In genomic region chr5:88688242-88688959, GRCh38 we compare ENCODE assay signal across 19 cellular contexts.
DNase-seq lines count a peak whose midpoint lies in the region; ATAC-seq and TF ChIP-seq lines count a peak whose summit lies in the region.
"Had no signal": no experiment of that assay in that cellular context is flagged by ENCODE, and none has a peak within 500 bp of the region (broad histone marks: within the 10 kb centered on the region; RNA-seq: fewer than 3 reads in every experiment).

No MANE protein-coding gene starts in this region.

- no peak overlapping the region for H2BK5ac ChIP-seq in mesendoderm (ENCODE audit: low read length)

- no peak overlapping the region for H2AK5ac ChIP-seq in mesendoderm (ENCODE audit: low read length)

- no peaks in the 10 kb centered on the region for H3K79me1 ChIP-seq in mesendoderm (ENCODE audit: low read length)

- H3K9me3 Mint-ChIP-seq in endothelial cell (ENCODE audit: unreplicated experiment): no peaks in the 10 kb centered on the region

- no peaks in the 10 kb centered on the region for H3K9me3 ChIP-seq in HUES6 (ENCODE audit: control insufficient read depth, insufficient read depth, low read depth, low read length)
- no peaks in the 10 kb centered on the region for H3K9me3 ChIP-seq in iPS-20b (ENCODE audit: insufficient read depth, low read depth, low read length)

- peaks cover 61% of the 10 kb centered on the region for H3K27me3 Mint-ChIP-seq in endothelial cell (ENCODE audit: unreplicated experiment)

- no peak overlapping the region for H2BK120ac ChIP-seq in mesendoderm (ENCODE audit: low read depth, low read length)

- no peak overlapping the region for H3K4me2 ChIP-seq in mesendoderm (ENCODE audit: low read length)

- no peak overlapping the region for H3K27ac Mint-ChIP-seq in endothelial cell (ENCODE audit: unreplicated experiment)
- H3K27ac Mint-ChIP-seq: B cell; CD4-positive, alpha-beta T cell had no signal

- H3K36me3 ChIP-seq in HUES6 (ENCODE audit: control insufficient read depth, insufficient read depth, low read length): no peaks in the 10 kb centered on the region
- H3K36me3 ChIP-seq in iPS-20b (ENCODE audit: insufficient read depth, low read depth, low read length): no peaks in the 10 kb centered on the region
- H3K36me3 ChIP-seq in mesendoderm (ENCODE audit: control insufficient read depth, insufficient read depth, low read length): no peaks in the 10 kb centered on the region
- H3K36me3 ChIP-seq: Peyer's patch had no signal

- DNase-seq in astrocyte of the hippocampus (ENCODE audit: low read depth, low spot score): peak; percentile 40
- DNase-seq in pons (ENCODE audit: low spot score): peak; percentile 19
- DNase-seq in endothelial cell (ENCODE audit: low spot score): no peak
- no peak for DNase-seq in mesendoderm
- DNase-seq: ACHN; Calu3; CD4-positive, alpha-beta T cell; GDM1; Karpas-422; NCI-H1105 treated with DMSO at 0.1 percent for 48 hours; NCI-H187 treated with DMSO at 0.1 percent for 48 hours; NCI-H446 treated with DMSO at 0.1 percent for 48 hours; Peyer's patch; SHP77 had no signal

- no peak overlapping the region for H3K56ac ChIP-seq in mesendoderm (ENCODE audit: low read length)

- ATAC-seq in activated CD4-positive, CD25-positive, alpha-beta regulatory T cell treated with anti-CD3 and anti-CD28 coated beads, Interleukin-2, amount 50 U/mL, for 24 hours: no peak
- no peak for ATAC-seq in HG03159 (IDR thresholded peaks at IDR 0.05; ENCODE audit: unreplicated experiment)

- H2BK15ac ChIP-seq in mesendoderm (replicated peaks; ENCODE audit: low read depth): no peak overlapping the region

- H3K9ac ChIP-seq in HUES6 (ENCODE audit: low read length) (no peak overlapping the region), iPS-20b (ENCODE audit: low read depth, low read length) (no peak overlapping the region), mesendoderm (ENCODE audit: low read length) (no peak overlapping the region)

- H3K4me1 Mint-ChIP-seq in endothelial cell (ENCODE audit: unreplicated experiment): peaks cover 35% of the 10 kb centered on the region

- no peak overlapping the region for H3K23ac ChIP-seq in mesendoderm (ENCODE audit: low read length)

- no peak overlapping the region for H4K5ac ChIP-seq in mesendoderm (ENCODE audit: low read length)

- H3K4me1 ChIP-seq in HUES6 (ENCODE audit: control insufficient read depth, insufficient read depth, low read length) (peaks cover 60% of the 10 kb centered on the region), iPS-20b (ENCODE audit: insufficient read depth, low read length) (peaks cover 18% of the 10 kb centered on the region), mesendoderm (ENCODE audit: control insufficient read depth, low read depth, low read length) (no peaks in the 10 kb centered on the region)

- no peak overlapping the region for H3K27ac ChIP-seq in HUES6 (ENCODE audit: low read depth, low read length)
- no peak overlapping the region for H3K27ac ChIP-seq in iPS-20b (ENCODE audit: low read length)
- no peak overlapping the region for H3K27ac ChIP-seq in mesendoderm (ENCODE audit: low read depth, low read length)
- H3K27ac ChIP-seq: Peyer's patch had no signal

- H3K4me3 Mint-ChIP-seq in endothelial cell (ENCODE audit: unreplicated experiment): no peak overlapping the region
- H3K4me3 Mint-ChIP-seq: B cell; CD4-positive, alpha-beta T cell had no signal

- H3K18ac ChIP-seq in mesendoderm (ENCODE audit: low read length): no peak overlapping the region

- no peak overlapping the region for H3K4ac ChIP-seq in mesendoderm (ENCODE audit: low read depth, low read length)

- no CpG with 5 or more reads among the region's 12 CpGs for WGBS in mesendoderm (ENCODE audit: extremely low coverage, insufficient coverage, low lambda C conversion rate)

- H3K36me3 Mint-ChIP-seq in endothelial cell (ENCODE audit: low read depth, unreplicated experiment): peaks cover 5% of the 10 kb centered on the region

- H3K4me3 ChIP-seq in HUES6 (ENCODE audit: low read depth, low read length) (peak overlapping the region; percentile 41), iPS-20b (ENCODE audit: low read length) (peak overlapping the region; percentile 27; the same call in 1 of the 2 replicates), mesendoderm (ENCODE audit: low read length) (no peak overlapping the region)
- H3K4me3 ChIP-seq: Peyer's patch had no signal

- no peaks in the 10 kb centered on the region for H3K79me2 ChIP-seq in mesendoderm (ENCODE audit: control insufficient read depth, insufficient read depth, low read length)

- TF ChIP-seq CTCF in endothelial cell (IDR thresholded peaks at IDR 0.05; ENCODE audit: unreplicated experiment): no peak

- peaks cover 100% of the 10 kb centered on the region for H3K27me3 ChIP-seq in HUES6 (ENCODE audit: control insufficient read depth, insufficient read depth, low read length)
- H3K27me3 ChIP-seq in iPS-20b (ENCODE audit: insufficient read depth, low read length): peaks cover 100% of the 10 kb centered on the region
- peaks cover 90% of the 10 kb centered on the region for H3K27me3 ChIP-seq in mesendoderm (ENCODE audit: insufficient read depth, low read length, poor library complexity)

- no peak overlapping the region for H4K8ac ChIP-seq in mesendoderm (ENCODE audit: low read depth, low read length)

Comparison
In these comparisons a context has a peak if more than half of its experiments do, and no peak if none do; other contexts are left out.
1. DNase-seq: peak in astrocyte of the hippocampus (single experiment) and pons (single experiment); none in endothelial cell (single experiment) and mesendoderm (single experiment).